10 cellular contexts compared by ENCODE assay signal in genomic region chr5:33892419-33893151, GRCh38. TPM values are rescaled to one million over a fixed set of nuclear protein-coding genes. Genes with fewer than 3 reads are reported as not detected.
DNase-seq lines count a peak whose midpoint lies in the region; ATAC-seq and TF ChIP-seq lines count a peak whose summit lies in the region.
"Had no signal": no experiment of that assay in that cellular context is flagged by ENCODE, and none has a peak within 500 bp of the region (broad histone marks: within the 10 kb centered on the region; RNA-seq: fewer than 3 reads in every experiment).

No MANE protein-coding gene starts in this region.

- no peaks in the 10 kb centered on the region for H3K27me3 ChIP-seq in PC-3 (ENCODE audit: low read length)

- no peak overlapping the region for H3K9ac ChIP-seq in PC-3 (ENCODE audit: low read length)

- 22 to 28% methylated on average over 13 of the region's 13 CpGs for WGBS in lower leg skin, 2 donors

- CTCF ChIA-PET in PC-3 (lab: Charles Lee), result no interaction called here

- in situ Hi-C loops in GM13977 (cut with MboI; ENCODE audit: low pct_unique_long_range_greater_than_20kb, low sequenced_read_pairs, unreplicated experiment), result no loop called here

- intact Hi-C loops in PC-3 (cut with micrococcal nuclease) (no loop called here), lower leg skin (cut with DNase I; ENCODE audit: low total_unique reads) (no loop called here)

- H3K4me2 ChIP-seq in PC-3 (ENCODE audit: low read length), result no peak overlapping the region

- no peak for TF ChIP-seq POLR2A in lower leg skin (IDR thresholded peaks at IDR 0.05)

- peak; percentile 82 for DNase-seq in AG20443 (ENCODE audit: low spot score)
- DNase-seq in PC-3, result peak; percentile 91
- DNase-seq in fibroblast of villous mesenchyme (ENCODE audit: low read depth), result peak; percentile 92
- DNase-seq in omental fat pad (ENCODE audit: low spot score), result peak; percentile 37
- DNase-seq in lower leg skin (ENCODE audit: low spot score in 2 of 2), result no peak
- no peak for DNase-seq in stimulated activated CD4-positive, alpha-beta T cell treated with anti-CD3 and anti-CD28 coated beads, Interleukin-4, amount 100 ng/mL, for 4 hours
- DNase-seq in GM13977 (ENCODE audit: low spot score), result no peak
- DNase-seq: stimulated activated CD4-positive, alpha-beta T cell treated with anti-CD3 and anti-CD28 coated beads, Interleukin-4, amount 100 ng/mL, for 1 hour had no signal

- H2AFZ ChIP-seq in PC-3 (ENCODE audit: low read length), result no peak overlapping the region

- TF ChIP-seq CTCF in PC-3 (conservative IDR thresholded peaks at IDR 0.05; ENCODE audit: low read depth, low read length) (no peak), fibroblast of villous mesenchyme (IDR thresholded peaks at IDR 0.05; ENCODE audit: insufficient read depth, low read depth, low read length) (no peak), omental fat pad (IDR thresholded peaks at IDR 0.05) (no peak), lower leg skin (IDR thresholded peaks at IDR 0.05) (no peak), GM13977 (IDR thresholded peaks at IDR 0.05; ENCODE audit: extremely low read depth, insufficient read depth, missing control alignments) (no peak)

- H3K9me2 ChIP-seq in PC-3 (replicated peaks; ENCODE audit: low read length), result no peaks in the 10 kb centered on the region

- peak; percentile 39; the same call in 1 of the 2 replicates for ATAC-seq in PC-3
- peak; percentile 62 for ATAC-seq in omental fat pad (ENCODE audit: low FRiP score)
- no peak for ATAC-seq in GM21576 (IDR thresholded peaks at IDR 0.05; ENCODE audit: unreplicated experiment)

- H3K4me3 ChIP-seq in PC-3 (ENCODE audit: low read length) (no peak overlapping the region), fibroblast of villous mesenchyme (ENCODE audit: low read depth, low read length) (peak overlapping the region; percentile 67), lower leg skin (ENCODE audit: low read depth, poor library complexity, severe bottlenecking) (no peak overlapping the region)

- H4K20me1 ChIP-seq in PC-3 (ENCODE audit: low read length), result no peaks in the 10 kb centered on the region

- H3K36me3 ChIP-seq in PC-3 (ENCODE audit: low read depth, low read length), result no peaks in the 10 kb centered on the region

- BruUV-seq in PC-3 (replicated peaks; lab: Mats Ljungman, UMichigan), result no TSS peak

- POLR2A ChIA-PET in PC-3 (lab: Charles Lee; ENCODE audit: unreplicated experiment), result no interaction called here

- no peaks in the 10 kb centered on the region for H3F3A ChIP-seq in PC-3 (ENCODE audit: low read length, unreplicated experiment)

- H3K9me3 ChIP-seq in PC-3 (ENCODE audit: low read length), result no peaks in the 10 kb centered on the region

- H3K27ac ChIP-seq in PC-3 (ENCODE audit: low read length), result no peak overlapping the region

- H3K4me1 ChIP-seq in PC-3 (ENCODE audit: insufficient read depth, low read length), result peaks cover 32% of the 10 kb centered on the region

- H3K79me2 ChIP-seq in PC-3 (ENCODE audit: low read length), result no peaks in the 10 kb centered on the region

RNA-seq across cellular contexts. Expression of gene ADAMTS12, which starts 0.8 kb away (rescaled TPM):
- total RNA-seq in PC-3 (2014; rRNA removed) (0.18 and 3.3 TPM in 2 replicates), fibroblast of villous mesenchyme (54.8 and 94.1 TPM in 2 replicates), omental fat pad (10 to 100 TPM; 17.5 to 42.9 (median 24.0) TPM), lower leg skin (1 to 10 TPM in 2 of 4 donors, under 1 TPM in 2; 0.22 to 1.2 (median 0.77) TPM)
- total RNA-seq: activated T-helper 1 cell treated with anti-CD3 and anti-CD28 coated beads, Interleukin-12 subunit alpha, Interleukin-12 subunit beta, Interleukin-2, Interleukin-4 antibody, amounts not matched to agents 30 ng/mL and 10 ng/mL and 1 ng/mL, durations not matched to agents 14 hours and 24 hours and 36 hours had no signal

RNA-seq across cellular contexts. Expression of gene RXFP3, which starts 43.6 kb away (rescaled TPM):
- not detected in 2 replicates for total RNA-seq in PC-3 (2014; rRNA removed)
- under 0.01 TPM in 1 of 2 replicates, not detected in the other for total RNA-seq in fibroblast of villous mesenchyme
- total RNA-seq in omental fat pad, result not detected
- total RNA-seq in lower leg skin, result not detected
- total RNA-seq: activated T-helper 1 cell treated with anti-CD3 and anti-CD28 coated beads, Interleukin-12 subunit alpha, Interleukin-12 subunit beta, Interleukin-2, Interleukin-4 antibody, amounts not matched to agents 30 ng/mL and 10 ng/mL and 1 ng/mL, durations not matched to agents 14 hours and 24 hours and 36 hours had no signal

Comparison
In these comparisons a context has a peak if more than half of its experiments do, and no peak if none do; other contexts are left out.
1. DNase-seq: peak in AG20443 (single experiment), PC-3 (single experiment), fibroblast of villous mesenchyme (single experiment) and omental fat pad (single experiment); none in lower leg skin (0 of 2), stimulated activated CD4-positive, alpha-beta T cell treated with anti-CD3 and anti-CD28 coated beads, Interleukin-4, amount 100 ng/mL, for 4 hours (0 of 2) and GM13977 (single experiment).